Comparison of ENCODE assay signal across 18 cellular contexts in genomic region chr11:23976776-23977380, GRCh38.
DNase-seq lines count a peak whose midpoint lies in the region; ATAC-seq lines count a peak whose summit lies in the region.
"Had no signal": no experiment of that assay in that cellular context is flagged by ENCODE, and none has a peak within 500 bp of the region (broad histone marks: within the 10 kb centered on the region; RNA-seq: fewer than 3 reads in every experiment).

No MANE protein-coding gene starts in this region.

- no peaks in the 10 kb centered on the region for H3K27me3 Mint-ChIP-seq in stimulated activated memory B cell treated with anti-CD40 and anti-IgM and Interleukin-4, amounts not matched to agents 10 μg/mL and 1 μg/mL and 100 μg/mL, for 72 hours
- H3K27me3 Mint-ChIP-seq: B cell had no signal

- no peaks in the 10 kb centered on the region for H3K4me1 Mint-ChIP-seq in stimulated activated memory B cell treated with anti-CD40 and anti-IgM and Interleukin-4, amounts not matched to agents 10 μg/mL and 1 μg/mL and 100 μg/mL, for 72 hours
- H3K4me1 Mint-ChIP-seq: B cell had no signal

- ATAC-seq in stimulated activated memory B cell treated with anti-CD40 and anti-IgM and Interleukin-4, amounts not matched to agents 10 μg/mL and 1 μg/mL and 100 μg/mL, for 72 hours: no peak
- ATAC-seq in HG03097 (IDR thresholded peaks at IDR 0.05; ENCODE audit: low FRiP score, unreplicated experiment): no peak
- ATAC-seq in HG03432 (IDR thresholded peaks at IDR 0.05; ENCODE audit: unreplicated experiment): no peak
- ATAC-seq: gastroesophageal sphincter, left lobe of liver had no signal

- peak; percentile 57 for DNase-seq in EH (ENCODE audit: low read depth)
- peak in 1 of 2 experiments; percentile 72 for DNase-seq in SJSA1 (ENCODE audit: low read depth in 1 of 2, low spot score in 2 of 2)
- peak; percentile 51 for DNase-seq in fibroblast of gingiva (ENCODE audit: low read depth)
- DNase-seq in skeletal muscle cell (ENCODE audit: low read depth): peak; percentile 39
- no peak for DNase-seq in GM19238 (ENCODE audit: insufficient read length, low spot score)
- DNase-seq: activated CD4-positive, alpha-beta T cell treated with anti-CD3 and anti-CD28 coated beads, Interleukin-2, amount 50 U/mL, for 4 hours; activated gamma-delta T cell treated with Interleukin-2 at 50 U/mL for 16 hours; Caco-2; GOT3; NCI-H1417 treated with DMSO at 0.1 percent for 48 hours; SIG-M5 had no signal

- no peaks in the 10 kb centered on the region for H3K27me3 ChIP-seq in SJSA1 (replicated peaks)
- H3K27me3 ChIP-seq: gastroesophageal sphincter, neutrophil had no signal

- H3K9me3 ChIP-seq in SJSA1 (replicated peaks): no peaks in the 10 kb centered on the region
- H3K9me3 ChIP-seq: gastroesophageal sphincter, neutrophil had no signal

- H3K27ac ChIP-seq in SJSA1: peak overlapping the region; percentile 93
- H3K27ac ChIP-seq: gastroesophageal sphincter, neutrophil had no signal

- peaks cover 42% of the 10 kb centered on the region for H3K4me1 ChIP-seq in SJSA1 (replicated peaks)
- H3K4me1 ChIP-seq: gastroesophageal sphincter had no signal

- H3K36me3 Mint-ChIP-seq in stimulated activated memory B cell treated with anti-CD40 and anti-IgM and Interleukin-4, amounts not matched to agents 10 μg/mL and 1 μg/mL and 100 μg/mL, for 72 hours: no peaks in the 10 kb centered on the region

- H3K4me3 Mint-ChIP-seq in stimulated activated memory B cell treated with anti-CD40 and anti-IgM and Interleukin-4, amounts not matched to agents 10 μg/mL and 1 μg/mL and 100 μg/mL, for 72 hours: no peak overlapping the region
- H3K4me3 Mint-ChIP-seq: B cell had no signal

- H3K27ac Mint-ChIP-seq in stimulated activated memory B cell treated with anti-CD40 and anti-IgM and Interleukin-4, amounts not matched to agents 10 μg/mL and 1 μg/mL and 100 μg/mL, for 72 hours: no peak overlapping the region
- H3K27ac Mint-ChIP-seq: B cell had no signal

- H3K9me3 Mint-ChIP-seq in stimulated activated memory B cell treated with anti-CD40 and anti-IgM and Interleukin-4, amounts not matched to agents 10 μg/mL and 1 μg/mL and 100 μg/mL, for 72 hours: no peaks in the 10 kb centered on the region

- H3K4me3 ChIP-seq in SJSA1 (no peak overlapping the region), skeletal muscle cell (ENCODE audit: low read depth, low read length) (no peak overlapping the region)
- H3K4me3 ChIP-seq: gastroesophageal sphincter had no signal

- H3K36me3 ChIP-seq in SJSA1: no peaks in the 10 kb centered on the region
- H3K36me3 ChIP-seq: gastroesophageal sphincter, neutrophil had no signal
